ENCODE assay signal across 8 cellular contexts in genomic region chr5:154575869-154576806, GRCh38.
DNase-seq lines count a peak whose midpoint lies in the region; ATAC-seq and TF ChIP-seq lines count a peak whose summit lies in the region.

No MANE protein-coding gene starts in this region.

- WGBS in smooth muscle cell (ENCODE audit: low lambda C conversion rate), result 15% methylated on average over 16 of the region's 16 CpGs

- no peak overlapping the region for H3K27ac ChIP-seq in smooth muscle cell (ENCODE audit: low read depth)

- peak; percentile 10 for TF ChIP-seq CTCF in smooth muscle cell (IDR thresholded peaks at IDR 0.05; ENCODE audit: borderline replicate concordance, insufficient read depth, poor library complexity, severe bottlenecking)

- H3K27me3 ChIP-seq in smooth muscle cell (ENCODE audit: low read depth), result no peaks in the 10 kb centered on the region

- H4K20me1 ChIP-seq in smooth muscle cell (ENCODE audit: low read depth), result no peaks in the 10 kb centered on the region

- H3K4me3 ChIP-seq in smooth muscle cell, result no peak overlapping the region

- no peak overlapping the region for H2AFZ ChIP-seq in smooth muscle cell (ENCODE audit: low read depth)

- H3K9me3 ChIP-seq in smooth muscle cell (replicated peaks; ENCODE audit: low read depth), result no peaks in the 10 kb centered on the region

- H3K4me2 ChIP-seq in smooth muscle cell, result no peak overlapping the region

- DNase-seq in NCI-H2171 treated with DMSO at 0.1 percent for 48 hours (lab: John Stamatoyannopoulos, UW) (peak; percentile 46), NCI-H2171 (lab: John Stamatoyannopoulos, UW) (no peak), NOMO-1 treated with dmso at 0.1 percent for 144 hours (lab: John Stamatoyannopoulos, UW; ENCODE audit: unreplicated experiment) (peak; percentile 8), smooth muscle cell (lab: John Stamatoyannopoulos, UW; ENCODE audit: unreplicated experiment) (no peak), COLO829 (ENCODE audit: low spot score) (no peak)
- DNase-seq in effector CD4-positive, alpha-beta T cell, result no peak
- DNase-seq in activated naive CD4-positive, alpha-beta T cell treated with anti-CD3 and anti-CD28 coated beads, Interleukin-2, amount 50 U/mL, for 16 hours, result no peak

- no peaks in the 10 kb centered on the region for H3K79me2 ChIP-seq in smooth muscle cell (ENCODE audit: low read depth)

- H3K4me1 ChIP-seq in smooth muscle cell (ENCODE audit: low read depth), result no peaks in the 10 kb centered on the region

- no peak overlapping the region for H3K9ac ChIP-seq in smooth muscle cell (ENCODE audit: low read depth)

- no peaks in the 10 kb centered on the region for H3F3A ChIP-seq in smooth muscle cell (ENCODE audit: low read depth)

- peak; percentile 88 for ATAC-seq in HG02763 (IDR thresholded peaks at IDR 0.05; ENCODE audit: unreplicated experiment)

- H3K36me3 ChIP-seq in smooth muscle cell (ENCODE audit: low read depth), result no peaks in the 10 kb centered on the region

Comparison
In these comparisons a context has a peak if more than half of its experiments do, and no peak if none do; other contexts are left out.
1. DNase-seq: peak in NCI-H2171 treated with DMSO at 0.1 percent for 48 hours (single experiment) and NOMO-1 treated with dmso at 0.1 percent for 144 hours (single experiment); none in NCI-H2171 (single experiment), smooth muscle cell (single experiment), effector CD4-positive, alpha-beta T cell (single experiment), activated naive CD4-positive, alpha-beta T cell treated with anti-CD3 and anti-CD28 coated beads, Interleukin-2, amount 50 U/mL, for 16 hours (single experiment) and COLO829 (single experiment).